ENCODE assay signal across 8 cellular contexts in genomic region chr19:15419413-15420025, GRCh38. TPM values are rescaled to one million over a fixed set of nuclear protein-coding genes. Genes with fewer than 3 reads are reported as not detected.
DNase-seq lines count a peak whose midpoint lies in the region; ATAC-seq and TF ChIP-seq lines count a peak whose summit lies in the region.

No MANE protein-coding gene starts in this region.

- peaks cover 37% of the 10 kb centered on the region for H3K36me3 Mint-ChIP-seq in activated CD4-positive, alpha-beta T cell treated with anti-CD3 and anti-CD28 coated beads for 36 hours (ENCODE audit: low read depth)

- H3K27me3 ChIP-seq in right atrium auricular region (no peaks in the 10 kb centered on the region), suprapubic skin (no peaks in the 10 kb centered on the region), aorta (ENCODE audit: control insufficient read depth in 1 of 2, insufficient read depth in 2 of 2, low read length in 1 of 2) (no peaks in the 10 kb centered on the region)

- CTCF ChIA-PET in activated CD4-positive, alpha-beta T cell treated with anti-CD3 and anti-CD28 coated beads for 36 hours (lab: Charles Lee), result interaction anchor here (0.6 to 5.1 kb wide), 33 partner anchors 9 to 678 kb away, joined by 3 to 72 read pairs (median 4); partner anchors contain the start of genes AKAP8, PGLYRP2 and RASAL3

- H3K36me3 ChIP-seq in right atrium auricular region, result peaks cover 31% of the 10 kb centered on the region
- peaks cover 28% of the 10 kb centered on the region for H3K36me3 ChIP-seq in suprapubic skin
- H3K36me3 ChIP-seq in aorta (ENCODE audit: control insufficient read depth in 1 of 2, insufficient read depth in 2 of 2, low read length in 1 of 2), result peaks cover 0 to 2% of the 10 kb centered on the region in 2 donors

- peak; percentile 34 for DNase-seq in activated CD4-positive, alpha-beta T cell treated with anti-CD3 and anti-CD28 coated beads for 36 hours
- no peak for DNase-seq in activated CD4-positive, alpha-beta T cell treated with anti-CD3 and anti-CD28 coated beads for 1 hour
- no peak for DNase-seq in right atrium auricular region (ENCODE audit: low spot score)
- DNase-seq in suprapubic skin (ENCODE audit: low spot score in 2 of 2), result no peak
- no peak for DNase-seq in SKM-1 treated with dmso at 0.1 percent for 144 hours (lab: John Stamatoyannopoulos, UW; ENCODE audit: unreplicated experiment)
- no peak for DNase-seq in aorta

- H3K4me1 ChIP-seq in right atrium auricular region, result peaks cover 0 to 48% of the 10 kb centered on the region in 2 donors
- H3K4me1 ChIP-seq in suprapubic skin, result peaks cover 32% of the 10 kb centered on the region
- no peaks in the 10 kb centered on the region for H3K4me1 ChIP-seq in aorta (ENCODE audit: control insufficient read depth in 1 of 2, insufficient read depth in 2 of 2, low read length in 2 of 2)

- POLR2A ChIA-PET in activated CD4-positive, alpha-beta T cell treated with anti-CD3 and anti-CD28 coated beads for 36 hours (lab: Charles Lee), result interaction anchor here (0.6 to 3.0 kb wide), 13 partner anchors 10 to 714 kb away, joined by 3 to 33 read pairs (median 4); partner anchors contain the start of gene AKAP8

- ATAC-seq in activated CD4-positive, alpha-beta T cell treated with anti-CD3 and anti-CD28 coated beads for 36 hours, result no peak
- ATAC-seq in HG03354 (IDR thresholded peaks at IDR 0.05; ENCODE audit: poor library complexity, severe bottlenecking, unreplicated experiment) (no peak), aorta (ENCODE audit: low FRiP score) (no peak)

- TF ChIP-seq CTCF in WI38 (IDR thresholded peaks at IDR 0.05; ENCODE audit: low read depth, low read length) (no peak), right atrium auricular region (IDR thresholded peaks at IDR 0.05) (peak in 1 of 2 donors; percentile 6), suprapubic skin (IDR thresholded peaks at IDR 0.05) (peak in 1 of 2 donors; percentile 1)

- peaks cover 36% of the 10 kb centered on the region for H3K4me1 Mint-ChIP-seq in activated CD4-positive, alpha-beta T cell treated with anti-CD3 and anti-CD28 coated beads for 36 hours

- TF ChIP-seq EP300 in suprapubic skin (IDR thresholded peaks at IDR 0.05), result no peak

- intact Hi-C loops in activated CD4-positive, alpha-beta T cell treated with anti-CD3 and anti-CD28 coated beads for 36 hours (cut with DNase I, micrococcal nuclease), result loop anchor here (1.0 to 5.0 kb wide), 13 partner anchors 13 to 294 kb away; partner anchors contain the start of genes AKAP8 (in 2 of the 2), BRD4 (in 2 of the 2) and RASAL3 (in 1 of the 2)
- intact Hi-C loops in aorta (cut with DNase I), result loop anchor here (1.0 to 10.0 kb wide), 4 partner anchors 33 to 138 kb away; partner anchors contain the start of gene AKAP8 (in 1 of the 2)

- peak overlapping the region in 1 of 2 donors; percentile 50 for H3K27ac ChIP-seq in right atrium auricular region
- H3K27ac ChIP-seq in suprapubic skin, result no peak overlapping the region
- no peak overlapping the region for H3K27ac ChIP-seq in aorta (ENCODE audit: low read depth in 1 of 2, low read length in 2 of 2)

- peak overlapping the region; percentile 57 for H3K4me3 ChIP-seq in WI38 (ENCODE audit: low read depth, low read length)
- peak overlapping the region; percentile 39 to 97 for H3K4me3 ChIP-seq in right atrium auricular region
- H3K4me3 ChIP-seq in suprapubic skin, result peak overlapping the region; percentile 58
- no peak overlapping the region for H3K4me3 ChIP-seq in aorta (ENCODE audit: low read length in 2 of 2)

- H3K9me3 Mint-ChIP-seq in activated CD4-positive, alpha-beta T cell treated with anti-CD3 and anti-CD28 coated beads for 36 hours (ENCODE audit: low read depth), result no peaks in the 10 kb centered on the region

- peak overlapping the region; percentile 42 for H3K27ac Mint-ChIP-seq in activated CD4-positive, alpha-beta T cell treated with anti-CD3 and anti-CD28 coated beads for 36 hours

- no peak for TF ChIP-seq POLR2A in suprapubic skin (IDR thresholded peaks at IDR 0.05)

- H3K9me3 ChIP-seq in right atrium auricular region, result no peaks in the 10 kb centered on the region
- H3K9me3 ChIP-seq in suprapubic skin, result no peaks in the 10 kb centered on the region
- no peaks in the 10 kb centered on the region for H3K9me3 ChIP-seq in aorta (ENCODE audit: control insufficient read depth, low read length)

- H3K27me3 Mint-ChIP-seq in activated CD4-positive, alpha-beta T cell treated with anti-CD3 and anti-CD28 coated beads for 36 hours, result no peaks in the 10 kb centered on the region

- peak overlapping the region; percentile 98 for H3K4me3 Mint-ChIP-seq in activated CD4-positive, alpha-beta T cell treated with anti-CD3 and anti-CD28 coated beads for 36 hours

- 17% methylated on average over 16 of the region's 16 CpGs for WGBS in suprapubic skin
- 8 to 10% methylated on average over 16 of the region's 16 CpGs for WGBS in aorta, 2 donors

RNA-seq across cellular contexts. Expression of gene AKAP8L, which starts 0.7 kb away (rescaled TPM):
- total RNA-seq in activated CD4-positive, alpha-beta T cell treated with anti-CD3 and anti-CD28 coated beads for 36 hours, result 10 to 100 TPM; 76.2 to 89.9 TPM
- total RNA-seq in right atrium auricular region (10 to 100 TPM; 66.5 to 78.2 TPM), suprapubic skin (100 to 1,000 TPM in 2 of 4 donors, 10 to 100 TPM in 2; 97.5 to 259 (median 118) TPM), aorta (100 to 1,000 TPM in 1 of 2 donors, 10 to 100 TPM in 1; 70.8 to 106 TPM)
- 100 to 1,000 TPM in 1 of 2 donors, 10 to 100 TPM in 1; 34.7 to 243 TPM for polyA plus RNA-seq in aorta

RNA-seq across cellular contexts. Expression of gene WIZ, which starts 30.2 kb away (rescaled TPM):
- 10 to 100 TPM; 21.2 to 22.6 TPM for total RNA-seq in activated CD4-positive, alpha-beta T cell treated with anti-CD3 and anti-CD28 coated beads for 36 hours
- 10 to 100 TPM; 22.4 to 44.2 TPM for total RNA-seq in right atrium auricular region
- 10 to 100 TPM; 39.1 to 44.9 (median 41.0) TPM for total RNA-seq in suprapubic skin
- 10 to 100 TPM; 38.0 to 41.4 TPM for total RNA-seq in aorta
- 10 to 100 TPM in 1 of 2 donors, 1 to 10 TPM in 1; 8.0 to 23.3 TPM for polyA plus RNA-seq in aorta

RNA-seq across cellular contexts. Expression of gene AKAP8, which starts 39.9 kb away (rescaled TPM):
- 10 to 100 TPM; 47.9 to 54.3 TPM for total RNA-seq in activated CD4-positive, alpha-beta T cell treated with anti-CD3 and anti-CD28 coated beads for 36 hours
- total RNA-seq in right atrium auricular region (10 to 100 TPM; 12.3 to 17.9 TPM), suprapubic skin (10 to 100 TPM; 25.3 to 77.9 (median 41.6) TPM), aorta (10 to 100 TPM; 35.3 to 48.1 TPM)
- polyA plus RNA-seq in aorta, result 10 to 100 TPM in 1 of 2 donors, 1 to 10 TPM in 1; 7.5 to 22.2 TPM

RNA-seq across cellular contexts. Expression of gene RASAL3, which starts 44.8 kb away (rescaled TPM):
- 10 to 100 TPM; 80.7 to 97.7 TPM for total RNA-seq in activated CD4-positive, alpha-beta T cell treated with anti-CD3 and anti-CD28 coated beads for 36 hours
- 1 to 10 TPM in 1 of 2 donors, under 1 TPM in 1; 0.48 to 1.7 TPM for total RNA-seq in right atrium auricular region
- total RNA-seq in suprapubic skin, result 1 to 10 TPM in 2 of 4 donors, under 1 TPM in 2; 0.70 to 2.4 (median 1.0) TPM
- 10 to 100 TPM in 1 of 2 donors, 1 to 10 TPM in 1; 6.3 to 10.9 TPM for total RNA-seq in aorta
- polyA plus RNA-seq in aorta, result 1 to 10 TPM in 1 of 2 donors, under 1 TPM in 1; 0.90 to 3.3 TPM

RNA-seq across cellular contexts. Expression of gene PGLYRP2, which starts 59.8 kb away (rescaled TPM):
- under 1 TPM in 1 of 2 experiments, not detected in 1; 0.14 TPM for total RNA-seq in activated CD4-positive, alpha-beta T cell treated with anti-CD3 and anti-CD28 coated beads for 36 hours
- not detected for total RNA-seq in right atrium auricular region
- under 1 TPM in 1 of 4 donors, not detected in 3; 0.21 TPM for total RNA-seq in suprapubic skin
- not detected for total RNA-seq in aorta
- not detected for polyA plus RNA-seq in aorta

Comparison
In these comparisons a context has a peak if more than half of its experiments do, and no peak if none do; other contexts are left out.
1. H3K4me3 ChIP-seq: peak in WI38 (single experiment), right atrium auricular region (2 of 2) and suprapubic skin (single experiment); none in aorta (0 of 2).